ENCODE assay signal across 2 cellular contexts in the genomic region with DNA sequence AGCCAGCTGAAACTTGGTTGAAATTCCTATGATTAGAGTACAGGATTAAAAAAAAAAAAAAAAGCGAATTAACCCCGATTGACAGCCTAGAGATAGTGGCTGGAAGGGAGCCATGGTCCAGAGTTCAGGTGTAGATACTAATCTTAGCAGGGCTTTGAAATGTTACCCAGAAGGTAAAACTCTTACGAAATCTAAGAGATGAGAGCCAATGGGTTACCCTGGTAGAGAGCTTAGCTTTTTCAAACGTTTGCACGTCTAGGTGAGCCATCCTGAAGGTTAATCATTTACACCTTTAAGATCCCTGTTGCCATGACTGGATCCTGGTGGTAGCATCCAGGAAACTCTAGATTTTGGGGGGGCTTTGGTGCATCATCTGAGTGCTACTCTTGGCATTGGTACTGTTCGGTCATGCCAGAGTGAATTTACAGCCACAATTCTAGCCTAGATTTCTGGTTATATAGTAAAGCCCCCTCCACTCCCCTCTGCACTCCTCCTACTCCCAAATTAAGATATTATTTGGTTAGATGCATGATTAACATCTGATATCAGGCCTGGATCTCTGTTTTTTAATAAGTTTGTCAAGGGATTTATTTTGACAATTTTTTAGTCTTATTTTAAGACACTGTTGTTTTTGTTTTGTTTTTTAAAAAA.
TF ChIP-seq lines count a peak whose summit lies in the region.

No MANE protein-coding gene starts in this region.

TF ChIP-seq in SK-N-SH, 30 proteins besides CTCF, POLR2A, EP300 and RAD21:
- no peak for TF ChIP-seq RXRA (IDR thresholded peaks at IDR 0.05; ENCODE audit: borderline replicate concordance, low read depth)
- no peak for TF ChIP-seq RFX5 (IDR thresholded peaks at IDR 0.05; ENCODE audit: low read length)
- no peak for TF ChIP-seq GATA2 (CRISPR knock-in tag; IDR thresholded peaks at IDR 0.05)
- TF ChIP-seq ELF1 (IDR thresholded peaks at IDR 0.05), result no peak
- no peak for TF ChIP-seq SIN3A (IDR thresholded peaks at IDR 0.05; ENCODE audit: borderline replicate concordance, low read depth, low read length)
- TF ChIP-seq YY1 (IDR thresholded peaks at IDR 0.05; ENCODE audit: low read depth), result no peak
- TF ChIP-seq GABPA (IDR thresholded peaks at IDR 0.05; ENCODE audit: low read depth), result no peak
- TF ChIP-seq, protein P1, sequence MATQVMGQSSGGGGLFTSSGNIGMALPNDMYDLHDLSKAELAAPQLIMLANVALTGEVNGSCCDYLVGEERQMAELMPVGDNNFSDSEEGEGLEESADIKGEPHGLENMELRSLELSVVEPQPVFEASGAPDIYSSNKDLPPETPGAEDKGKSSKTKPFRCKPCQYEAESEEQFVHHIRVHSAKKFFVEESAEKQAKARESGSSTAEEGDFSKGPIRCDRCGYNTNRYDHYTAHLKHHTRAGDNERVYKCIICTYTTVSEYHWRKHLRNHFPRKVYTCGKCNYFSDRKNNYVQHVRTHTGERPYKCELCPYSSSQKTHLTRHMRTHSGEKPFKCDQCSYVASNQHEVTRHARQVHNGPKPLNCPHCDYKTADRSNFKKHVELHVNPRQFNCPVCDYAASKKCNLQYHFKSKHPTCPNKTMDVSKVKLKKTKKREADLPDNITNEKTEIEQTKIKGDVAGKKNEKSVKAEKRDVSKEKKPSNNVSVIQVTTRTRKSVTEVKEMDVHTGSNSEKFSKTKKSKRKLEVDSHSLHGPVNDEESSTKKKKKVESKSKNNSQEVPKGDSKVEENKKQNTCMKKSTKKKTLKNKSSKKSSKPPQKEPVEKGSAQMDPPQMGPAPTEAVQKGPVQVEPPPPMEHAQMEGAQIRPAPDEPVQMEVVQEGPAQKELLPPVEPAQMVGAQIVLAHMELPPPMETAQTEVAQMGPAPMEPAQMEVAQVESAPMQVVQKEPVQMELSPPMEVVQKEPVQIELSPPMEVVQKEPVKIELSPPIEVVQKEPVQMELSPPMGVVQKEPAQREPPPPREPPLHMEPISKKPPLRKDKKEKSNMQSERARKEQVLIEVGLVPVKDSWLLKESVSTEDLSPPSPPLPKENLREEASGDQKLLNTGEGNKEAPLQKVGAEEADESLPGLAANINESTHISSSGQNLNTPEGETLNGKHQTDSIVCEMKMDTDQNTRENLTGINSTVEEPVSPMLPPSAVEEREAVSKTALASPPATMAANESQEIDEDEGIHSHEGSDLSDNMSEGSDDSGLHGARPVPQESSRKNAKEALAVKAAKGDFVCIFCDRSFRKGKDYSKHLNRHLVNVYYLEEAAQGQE (IDR thresholded peaks at IDR 0.05; ENCODE audit: low read depth, low read length), result no peak
- TF ChIP-seq FOXJ3 (CRISPR knock-in tag; IDR thresholded peaks at IDR 0.05), result no peak
- no peak for TF ChIP-seq SMC3 (IDR thresholded peaks at IDR 0.05; ENCODE audit: low read depth, low read length)
- no peak for TF ChIP-seq FOXM1 (IDR thresholded peaks at IDR 0.05; ENCODE audit: low read depth)

TF ChIP-seq in SK-N-SH treated with all-trans-retinoic acid at 6 μM for 48 hours, 23 proteins besides CTCF, POLR2A, EP300 and RAD21 (continued from another document):
- TF ChIP-seq TOX (CRISPR knock-in tag; IDR thresholded peaks at IDR 0.05; ENCODE audit: borderline replicate concordance) (no peak), BACH2 (CRISPR knock-in tag; IDR thresholded peaks at IDR 0.05; ENCODE audit: borderline replicate concordance) (no peak), ARNTL (CRISPR knock-in tag; IDR thresholded peaks at IDR 0.05; ENCODE audit: borderline replicate concordance, low read depth) (no peak), ZNF8 (CRISPR knock-in tag; IDR thresholded peaks at IDR 0.05) (no peak), ZNF565 (CRISPR knock-in tag; conservative IDR thresholded peaks at IDR 0.05; ENCODE audit: low read depth) (no peak), GLIS3 (CRISPR knock-in tag; IDR thresholded peaks at IDR 0.05) (no peak), TCF4 (CRISPR knock-in tag; IDR thresholded peaks at IDR 0.05; ENCODE audit: borderline replicate concordance) (no peak), ZFP3 (CRISPR knock-in tag; IDR thresholded peaks at IDR 0.05) (no peak), OSR1 (CRISPR knock-in tag; IDR thresholded peaks at IDR 0.05) (no peak)
- TF ChIP-seq, protein P2, sequence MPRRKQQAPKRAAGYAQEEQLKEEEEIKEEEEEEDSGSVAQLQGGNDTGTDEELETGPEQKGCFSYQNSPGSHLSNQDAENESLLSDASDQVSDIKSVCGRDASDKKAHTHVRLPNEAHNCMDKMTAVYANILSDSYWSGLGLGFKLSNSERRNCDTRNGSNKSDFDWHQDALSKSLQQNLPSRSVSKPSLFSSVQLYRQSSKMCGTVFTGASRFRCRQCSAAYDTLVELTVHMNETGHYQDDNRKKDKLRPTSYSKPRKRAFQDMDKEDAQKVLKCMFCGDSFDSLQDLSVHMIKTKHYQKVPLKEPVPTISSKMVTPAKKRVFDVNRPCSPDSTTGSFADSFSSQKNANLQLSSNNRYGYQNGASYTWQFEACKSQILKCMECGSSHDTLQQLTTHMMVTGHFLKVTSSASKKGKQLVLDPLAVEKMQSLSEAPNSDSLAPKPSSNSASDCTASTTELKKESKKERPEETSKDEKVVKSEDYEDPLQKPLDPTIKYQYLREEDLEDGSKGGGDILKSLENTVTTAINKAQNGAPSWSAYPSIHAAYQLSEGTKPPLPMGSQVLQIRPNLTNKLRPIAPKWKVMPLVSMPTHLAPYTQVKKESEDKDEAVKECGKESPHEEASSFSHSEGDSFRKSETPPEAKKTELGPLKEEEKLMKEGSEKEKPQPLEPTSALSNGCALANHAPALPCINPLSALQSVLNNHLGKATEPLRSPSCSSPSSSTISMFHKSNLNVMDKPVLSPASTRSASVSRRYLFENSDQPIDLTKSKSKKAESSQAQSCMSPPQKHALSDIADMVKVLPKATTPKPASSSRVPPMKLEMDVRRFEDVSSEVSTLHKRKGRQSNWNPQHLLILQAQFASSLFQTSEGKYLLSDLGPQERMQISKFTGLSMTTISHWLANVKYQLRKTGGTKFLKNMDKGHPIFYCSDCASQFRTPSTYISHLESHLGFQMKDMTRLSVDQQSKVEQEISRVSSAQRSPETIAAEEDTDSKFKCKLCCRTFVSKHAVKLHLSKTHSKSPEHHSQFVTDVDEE (CRISPR knock-in tag; IDR thresholded peaks at IDR 0.05), result no peak
- TF ChIP-seq, protein P3, sequence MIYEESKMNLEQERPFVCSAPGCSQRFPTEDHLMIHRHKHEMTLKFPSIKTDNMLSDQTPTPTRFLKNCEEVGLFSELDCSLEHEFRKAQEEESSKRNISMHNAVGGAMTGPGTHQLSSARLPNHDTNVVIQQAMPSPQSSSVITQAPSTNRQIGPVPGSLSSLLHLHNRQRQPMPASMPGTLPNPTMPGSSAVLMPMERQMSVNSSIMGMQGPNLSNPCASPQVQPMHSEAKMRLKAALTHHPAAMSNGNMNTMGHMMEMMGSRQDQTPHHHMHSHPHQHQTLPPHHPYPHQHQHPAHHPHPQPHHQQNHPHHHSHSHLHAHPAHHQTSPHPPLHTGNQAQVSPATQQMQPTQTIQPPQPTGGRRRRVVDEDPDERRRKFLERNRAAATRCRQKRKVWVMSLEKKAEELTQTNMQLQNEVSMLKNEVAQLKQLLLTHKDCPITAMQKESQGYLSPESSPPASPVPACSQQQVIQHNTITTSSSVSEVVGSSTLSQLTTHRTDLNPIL (CRISPR knock-in tag; IDR thresholded peaks at IDR 0.05; ENCODE audit: low read depth), result no peak
- TF ChIP-seq, protein P4, sequence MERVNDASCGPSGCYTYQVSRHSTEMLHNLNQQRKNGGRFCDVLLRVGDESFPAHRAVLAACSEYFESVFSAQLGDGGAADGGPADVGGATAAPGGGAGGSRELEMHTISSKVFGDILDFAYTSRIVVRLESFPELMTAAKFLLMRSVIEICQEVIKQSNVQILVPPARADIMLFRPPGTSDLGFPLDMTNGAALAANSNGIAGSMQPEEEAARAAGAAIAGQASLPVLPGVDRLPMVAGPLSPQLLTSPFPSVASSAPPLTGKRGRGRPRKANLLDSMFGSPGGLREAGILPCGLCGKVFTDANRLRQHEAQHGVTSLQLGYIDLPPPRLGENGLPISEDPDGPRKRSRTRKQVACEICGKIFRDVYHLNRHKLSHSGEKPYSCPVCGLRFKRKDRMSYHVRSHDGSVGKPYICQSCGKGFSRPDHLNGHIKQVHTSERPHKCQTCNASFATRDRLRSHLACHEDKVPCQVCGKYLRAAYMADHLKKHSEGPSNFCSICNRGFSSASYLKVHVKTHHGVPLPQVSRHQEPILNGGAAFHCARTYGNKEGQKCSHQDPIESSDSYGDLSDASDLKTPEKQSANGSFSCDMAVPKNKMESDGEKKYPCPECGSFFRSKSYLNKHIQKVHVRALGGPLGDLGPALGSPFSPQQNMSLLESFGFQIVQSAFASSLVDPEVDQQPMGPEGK (CRISPR knock-in tag; IDR thresholded peaks at IDR 0.05; ENCODE audit: borderline replicate concordance), result no peak
- TF ChIP-seq, protein P5, sequence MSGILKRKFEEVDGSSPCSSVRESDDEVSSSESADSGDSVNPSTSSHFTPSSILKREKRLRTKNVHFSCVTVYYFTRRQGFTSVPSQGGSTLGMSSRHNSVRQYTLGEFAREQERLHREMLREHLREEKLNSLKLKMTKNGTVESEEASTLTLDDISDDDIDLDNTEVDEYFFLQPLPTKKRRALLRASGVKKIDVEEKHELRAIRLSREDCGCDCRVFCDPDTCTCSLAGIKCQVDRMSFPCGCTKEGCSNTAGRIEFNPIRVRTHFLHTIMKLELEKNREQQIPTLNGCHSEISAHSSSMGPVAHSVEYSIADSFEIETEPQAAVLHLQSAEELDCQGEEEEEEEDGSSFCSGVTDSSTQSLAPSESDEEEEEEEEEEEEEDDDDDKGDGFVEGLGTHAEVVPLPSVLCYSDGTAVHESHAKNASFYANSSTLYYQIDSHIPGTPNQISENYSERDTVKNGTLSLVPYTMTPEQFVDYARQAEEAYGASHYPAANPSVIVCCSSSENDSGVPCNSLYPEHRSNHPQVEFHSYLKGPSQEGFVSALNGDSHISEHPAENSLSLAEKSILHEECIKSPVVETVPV (CRISPR knock-in tag; IDR thresholded peaks at IDR 0.05), result no peak
- TF ChIP-seq, protein P6, sequence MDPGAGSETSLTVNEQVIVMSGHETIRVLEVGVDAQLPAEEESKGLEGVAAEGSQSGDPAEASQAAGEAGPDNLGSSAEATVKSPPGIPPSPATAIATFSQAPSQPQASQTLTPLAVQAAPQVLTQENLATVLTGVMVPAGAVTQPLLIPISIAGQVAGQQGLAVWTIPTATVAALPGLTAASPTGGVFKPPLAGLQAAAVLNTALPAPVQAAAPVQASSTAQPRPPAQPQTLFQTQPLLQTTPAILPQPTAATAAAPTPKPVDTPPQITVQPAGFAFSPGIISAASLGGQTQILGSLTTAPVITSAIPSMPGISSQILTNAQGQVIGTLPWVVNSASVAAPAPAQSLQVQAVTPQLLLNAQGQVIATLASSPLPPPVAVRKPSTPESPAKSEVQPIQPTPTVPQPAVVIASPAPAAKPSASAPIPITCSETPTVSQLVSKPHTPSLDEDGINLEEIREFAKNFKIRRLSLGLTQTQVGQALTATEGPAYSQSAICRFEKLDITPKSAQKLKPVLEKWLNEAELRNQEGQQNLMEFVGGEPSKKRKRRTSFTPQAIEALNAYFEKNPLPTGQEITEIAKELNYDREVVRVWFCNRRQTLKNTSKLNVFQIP (CRISPR knock-in tag; IDR thresholded peaks at IDR 0.05; ENCODE audit: borderline replicate concordance, low read depth), result no peak
